Comparison of ENCODE assay signal across 8 cellular contexts in the genomic region with DNA sequence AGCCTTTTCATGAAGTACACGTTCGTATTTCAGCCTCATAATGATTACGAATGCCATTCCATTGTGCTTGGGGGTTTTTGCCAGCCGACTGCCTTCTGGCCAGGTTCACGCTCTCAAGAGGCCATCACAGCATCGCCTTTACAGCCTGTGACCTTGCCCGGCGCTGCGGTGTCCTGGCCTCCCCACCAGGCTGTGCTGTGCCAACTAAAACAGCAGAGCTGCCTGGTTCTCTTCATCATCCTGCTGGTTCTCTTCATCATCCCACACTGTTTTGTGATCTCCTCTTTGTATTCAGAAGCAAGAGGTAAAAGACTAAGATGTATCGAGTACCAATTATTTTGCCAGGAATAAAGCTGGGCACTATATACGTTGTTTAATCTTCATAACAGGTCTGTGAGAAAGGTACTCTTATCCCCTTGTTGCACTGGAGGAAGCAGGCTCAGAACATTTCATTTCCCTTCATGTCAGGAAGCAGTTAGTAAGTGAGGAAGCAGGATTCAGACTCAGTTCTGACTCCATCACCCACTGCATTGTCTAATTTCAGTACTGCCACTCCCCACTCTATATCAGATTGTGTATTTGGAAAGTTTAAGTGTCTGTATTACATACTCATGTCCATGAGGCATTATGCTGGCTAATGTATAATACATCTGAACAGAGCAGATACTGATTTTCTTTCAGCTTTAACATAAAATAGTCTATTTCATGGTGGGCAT.
DNase-seq lines count a peak whose midpoint lies in the region; ATAC-seq, FAIRE-seq and TF ChIP-seq lines count a peak whose summit lies in the region.

No MANE protein-coding gene starts in this region.

- H3K27ac ChIP-seq in WERI-Rb-1 (no peak overlapping the region), uterus (no peak overlapping the region)

- H3K27me3 Mint-ChIP-seq in naive thymus-derived CD8-positive, alpha-beta T cell = no peaks in the 10 kb centered on the region

- in situ Hi-C loops in GM13976 (cut with MboI; ENCODE audit: low sequenced_read_pairs, unreplicated experiment) = no loop called here

- H3K9me3 Mint-ChIP-seq in naive thymus-derived CD8-positive, alpha-beta T cell = no peaks in the 10 kb centered on the region

- H3K36me3 Mint-ChIP-seq in naive thymus-derived CD8-positive, alpha-beta T cell = peaks cover 0 to 4% (median 0%) of the 10 kb centered on the region in 3 donors

- DNase-seq in GM13976 (ENCODE audit: low spot score) = peak; percentile 23
- DNase-seq in WERI-Rb-1 = peak; percentile 30
- DNase-seq in dermis blood vessel endothelial cell = peak; percentile 79
- peak; percentile 37 to 77 (median 56) for DNase-seq in naive thymus-derived CD8-positive, alpha-beta T cell
- DNase-seq in uterus = peak; percentile 26 to 28
- no peak for DNase-seq in RCC 7860 (ENCODE audit: low spot score)
- no peak for DNase-seq in COLO668 (lab: John Stamatoyannopoulos, UW; ENCODE audit: unreplicated experiment)

- no peaks in the 10 kb centered on the region for H3K27me3 ChIP-seq in WERI-Rb-1 (ENCODE audit: insufficient read depth, low read depth, severe bottlenecking)
- no peaks in the 10 kb centered on the region for H3K27me3 ChIP-seq in uterus

- no peaks in the 10 kb centered on the region for H3K4me1 ChIP-seq in uterus

- no peak overlapping the region for H3K4me3 ChIP-seq in WERI-Rb-1 (ENCODE audit: low read depth, low read length)
- no peak overlapping the region for H3K4me3 ChIP-seq in uterus

- intact Hi-C loops in uterus (cut with DNase I; ENCODE audit: low total_unique reads) = no loop called here

- TF ChIP-seq CTCF in GM13976 (IDR thresholded peaks at IDR 0.05; ENCODE audit: borderline replicate concordance, control extremely low read depth, extremely low read depth, insufficient read depth, missing control alignments) (no peak), WERI-Rb-1 (IDR thresholded peaks at IDR 0.05; ENCODE audit: low read depth, low read length) (peak; percentile 60), uterus (IDR thresholded peaks at IDR 0.05) (peak; percentile 34 to 51 (median 37))

- H3K9me3 ChIP-seq in WERI-Rb-1 (ENCODE audit: severe bottlenecking) (no peaks in the 10 kb centered on the region), uterus (no peaks in the 10 kb centered on the region)

- TF ChIP-seq POLR2A in uterus (IDR thresholded peaks at IDR 0.05) = no peak

- FAIRE-seq in RCC 7860 (lab: Jason Lieb, UNC) = no peak

- H3K27ac Mint-ChIP-seq in naive thymus-derived CD8-positive, alpha-beta T cell = peak overlapping the region in 3 of 10 donors; percentile 19 to 73 (median 39)

- POLR2A ChIA-PET in naive thymus-derived CD8-positive, alpha-beta T cell (lab: Charles Lee) = interaction anchor here (0.9 kb wide), 1 partner anchor 360 kb away, joined by 4 read pairs; no protein-coding TSS in a partner anchor

- H3K4me1 Mint-ChIP-seq in naive thymus-derived CD8-positive, alpha-beta T cell = peaks cover 5 to 12% (median 7%) of the 10 kb centered on the region in 4 donors

- H3K36me3 ChIP-seq in WERI-Rb-1 (no peaks in the 10 kb centered on the region), uterus (no peaks in the 10 kb centered on the region)

- no peak overlapping the region for H3K4me3 Mint-ChIP-seq in naive thymus-derived CD8-positive, alpha-beta T cell

- peak; percentile 86 to 97 for ATAC-seq in naive thymus-derived CD8-positive, alpha-beta T cell
- no peak for ATAC-seq in GM18870 (IDR thresholded peaks at IDR 0.05; ENCODE audit: unreplicated experiment)

Comparison
In these comparisons a context has a peak if more than half of its experiments do, and no peak if none do; other contexts are left out.
1. DNase-seq: peak in GM13976 (single experiment), WERI-Rb-1 (single experiment), dermis blood vessel endothelial cell (single experiment), naive thymus-derived CD8-positive, alpha-beta T cell (10 of 10) and uterus (2 of 2); none in RCC 7860 (single experiment) and COLO668 (single experiment).